In genomic region chr1:201583663-201584062, GRCh38 we compare ENCODE assay signal across 16 cellular contexts. TPM values are rescaled to one million over a fixed set of nuclear protein-coding genes. Genes with fewer than 3 reads are reported as not detected.
A peak's percentile ranks its signal among the peaks of the same experiment; 100 is the strongest.
DNase-seq lines count a peak whose midpoint lies in the region; ATAC-seq and TF ChIP-seq lines count a peak whose summit lies in the region.
"Had no signal": no experiment of that assay in that cellular context is flagged by ENCODE, and none has a peak within 500 bp of the region (broad histone marks: within the 10 kb centered on the region; RNA-seq: fewer than 3 reads in every experiment).

No MANE protein-coding gene starts in this region.

- intact Hi-C loops in Right ventricle myocardium inferior (cut with DNase I) = no loop called here
- intact Hi-C loops in left cardiac atrium (cut with DNase I) = no loop called here
- intact Hi-C loops in vagina (cut with DNase I) = no loop called here

- H3K79me2 ChIP-seq in fibroblast of lung (ENCODE audit: control insufficient read depth, insufficient read depth, low read length) (peaks cover 11% of the 10 kb centered on the region), neural progenitor cell (ENCODE audit: low read depth) (no peaks in the 10 kb centered on the region)

- no peaks in the 10 kb centered on the region for H3K27me3 ChIP-seq in fibroblast of lung (ENCODE audit: control insufficient read depth, insufficient read depth, low read length)
- H3K27me3 ChIP-seq in neural progenitor cell = no peaks in the 10 kb centered on the region
- no peaks in the 10 kb centered on the region for H3K27me3 ChIP-seq in vagina
- H3K27me3 ChIP-seq: BLaER1 treated with 17β-estradiol and CSF1 and Interleukin-3, amounts not matched to agents 10 nM and 100 nM had no signal

- ATAC-seq in Right ventricle myocardium inferior = peak; percentile 65
- no peak for ATAC-seq in left cardiac atrium
- ATAC-seq in GM19397 (IDR thresholded peaks at IDR 0.05; ENCODE audit: unreplicated experiment) = no peak
- no peak for ATAC-seq in HG02970 (IDR thresholded peaks at IDR 0.05; ENCODE audit: low FRiP score, unreplicated experiment)

- H3K36me3 ChIP-seq in fibroblast of lung (ENCODE audit: control insufficient read depth, insufficient read depth, low read length) (no peaks in the 10 kb centered on the region), neural progenitor cell (no peaks in the 10 kb centered on the region), vagina (no peaks in the 10 kb centered on the region)
- H3K36me3 ChIP-seq: HAP-1 had no signal

- peak overlapping the region; percentile 45 for H3K27ac ChIP-seq in fibroblast of lung (ENCODE audit: insufficient read depth, low read length)
- no peak overlapping the region for H3K27ac ChIP-seq in neural progenitor cell
- peak overlapping the region; percentile 60 for H3K27ac ChIP-seq in vagina
- H3K27ac ChIP-seq: RWPE1 had no signal

- no peak overlapping the region for H3K9ac ChIP-seq in fibroblast of lung (ENCODE audit: insufficient read depth, low read length)
- H3K9ac ChIP-seq in neural progenitor cell = no peak overlapping the region

- peaks cover 7% of the 10 kb centered on the region for H3K4me1 Mint-ChIP-seq in neural progenitor cell

- H3K27me3 Mint-ChIP-seq in neural progenitor cell (ENCODE audit: insufficient read depth, low read depth) = peaks cover 2% of the 10 kb centered on the region

- no peak for TF ChIP-seq POLR2A in vagina (IDR thresholded peaks at IDR 0.05)

- DNase-seq in Right ventricle myocardium inferior (ENCODE audit: missing footprints) (no peak), left cardiac atrium (no peak), fibroblast of lung (ENCODE audit: low read depth in 2 of 2) (no peak), neural progenitor cell (ENCODE audit: low spot score) (no peak), vagina (ENCODE audit: extremely low spot score in 2 of 2) (no peak), SHP77 treated with DMSO at 0.1 percent for 48 hours (lab: John Stamatoyannopoulos, UW) (no peak)
- DNase-seq: 8988T, DMS 273 treated with DMSO at 0.1 percent for 48 hours, MV-4-11, NCI-H526, OCI-M1 had no signal

- H3F3A ChIP-seq in neural progenitor cell (ENCODE audit: low read depth) = peaks cover 21% of the 10 kb centered on the region

- H3K4me1 ChIP-seq in fibroblast of lung (ENCODE audit: control insufficient read depth, extremely low read depth, insufficient read depth, low read length) = peaks cover 23% of the 10 kb centered on the region
- H3K4me1 ChIP-seq in neural progenitor cell = peaks cover 20% of the 10 kb centered on the region
- peaks cover 24% of the 10 kb centered on the region for H3K4me1 ChIP-seq in vagina
- H3K4me1 ChIP-seq: HAP-1 had no signal

- H3K4me3 Mint-ChIP-seq in neural progenitor cell = no peak overlapping the region

- no peaks in the 10 kb centered on the region for H3K36me3 Mint-ChIP-seq in neural progenitor cell

- TF ChIP-seq CTCF in fibroblast of lung (conservative IDR thresholded peaks at IDR 0.05 in 1 of 2, IDR thresholded peaks at IDR 0.05 in 1 of 2; ENCODE audit: low read depth in 1 of 2, low read length in 2 of 2) = no peak
- TF ChIP-seq CTCF in neural progenitor cell (IDR thresholded peaks at IDR 0.05) = no peak
- no peak for TF ChIP-seq CTCF in vagina (IDR thresholded peaks at IDR 0.05)

- H2AFZ ChIP-seq in fibroblast of lung (ENCODE audit: low read length) = no peak overlapping the region
- no peak overlapping the region for H2AFZ ChIP-seq in neural progenitor cell (replicated peaks)

- no peaks in the 10 kb centered on the region for H3K9me3 ChIP-seq in fibroblast of lung (ENCODE audit: control insufficient read depth, insufficient read depth, low read depth, low read length)
- H3K9me3 ChIP-seq in neural progenitor cell (ENCODE audit: low read depth) = no peaks in the 10 kb centered on the region
- no peaks in the 10 kb centered on the region for H3K9me3 ChIP-seq in vagina
- H3K9me3 ChIP-seq: BLaER1 treated with 17β-estradiol and CSF1 and Interleukin-3, amounts not matched to agents 10 nM and 100 nM; HAP-1 had no signal

- H3K4me2 ChIP-seq in fibroblast of lung (ENCODE audit: extremely low read depth, insufficient read depth, low read length) = no peak overlapping the region
- peak overlapping the region; percentile 53 for H3K4me2 ChIP-seq in neural progenitor cell

- no peak overlapping the region for H3K27ac Mint-ChIP-seq in neural progenitor cell

- H3K4me3 ChIP-seq in fibroblast of lung (replicated peaks in 1 of 4; ENCODE audit: control extremely low read depth in 1 of 4, insufficient read depth in 1 of 4, low read depth in 3 of 4, low read length in 4 of 4) (no peak overlapping the region), neural progenitor cell (no peak overlapping the region), vagina (no peak overlapping the region)
- H3K4me3 ChIP-seq: BLaER1 treated with 17β-estradiol and CSF1 and Interleukin-3, amounts not matched to agents 10 nM and 100 nM; HAP-1 had no signal

- H3K9me3 Mint-ChIP-seq in neural progenitor cell = peaks cover 1% of the 10 kb centered on the region

- H4K20me1 ChIP-seq in fibroblast of lung (ENCODE audit: control insufficient read depth, extremely low read depth, insufficient read depth, low read length) (no peaks in the 10 kb centered on the region), neural progenitor cell (ENCODE audit: low read depth) (no peaks in the 10 kb centered on the region)

RNA-seq across cellular contexts. Expression of gene NAV1, which starts 44.7 kb away (rescaled TPM):
- 69.0 TPM for total RNA-seq in Right ventricle myocardium inferior
- 10 to 100 TPM; 20.7 to 34.8 TPM for total RNA-seq in left cardiac atrium
- 7.2 and 19.8 TPM in 2 replicates for total RNA-seq in fibroblast of lung
- 64.0 and 66.5 TPM in 2 replicates for polyA plus RNA-seq in fibroblast of lung
- polyA plus RNA-seq in fibroblast of lung (2012) = 65.3 and 96.6 TPM in 2 replicates
- 355 and 377 TPM in 2 replicates for polyA minus RNA-seq in fibroblast of lung (ENCODE audit: low replicate concordance)
- 60.7 and 83.0 TPM in 2 replicates for total RNA-seq in neural progenitor cell (ENCODE audit: low replicate concordance)
- total RNA-seq in vagina = 45.9 TPM
